In the genomic region with DNA sequence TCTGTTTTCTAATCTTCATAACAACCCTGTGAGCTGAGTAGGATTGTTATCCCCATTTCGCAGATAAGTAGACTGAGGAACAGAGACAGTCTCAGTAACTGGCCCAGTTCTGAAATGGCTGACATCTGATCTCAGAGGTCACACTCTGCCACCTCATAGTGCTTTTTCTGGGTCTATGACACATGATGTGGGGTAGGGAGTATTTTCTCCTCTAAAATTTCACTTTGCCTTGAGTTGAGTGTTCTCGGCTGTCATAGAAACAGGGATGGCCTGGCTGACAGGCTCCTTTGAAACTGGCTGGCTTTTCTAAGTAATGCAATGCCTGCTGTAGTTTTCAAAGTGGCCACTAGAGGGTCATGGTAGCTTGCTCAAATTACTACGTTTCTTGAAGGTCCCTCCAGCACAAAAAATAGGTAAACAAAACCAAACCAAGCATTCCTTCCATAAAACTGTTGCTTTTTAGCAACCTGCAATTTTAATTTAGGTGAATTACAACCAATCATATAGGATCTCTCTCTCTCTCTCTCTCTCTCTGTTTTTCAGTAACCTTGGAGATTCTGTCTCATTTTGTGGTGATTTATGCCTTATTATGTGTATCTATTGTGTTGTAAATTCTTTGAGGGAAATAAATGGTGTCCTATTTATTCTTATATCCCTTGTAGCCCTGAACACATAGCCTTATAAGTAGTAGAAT, we compare ENCODE assay signal across 8 cellular contexts.
DNase-seq lines count a peak whose midpoint lies in the region; ATAC-seq and TF ChIP-seq lines count a peak whose summit lies in the region.

No MANE protein-coding gene starts in this region.

- no peaks in the 10 kb centered on the region for H3K27me3 ChIP-seq in Loucy (ENCODE audit: insufficient read depth, low read length, poor library complexity, severe bottlenecking)
- no peaks in the 10 kb centered on the region for H3K27me3 ChIP-seq in left ventricle myocardium inferior (ENCODE audit: low read depth)
- H3K27me3 ChIP-seq in sigmoid colon, result no peaks in the 10 kb centered on the region

- ATAC-seq in GM21786 (IDR thresholded peaks at IDR 0.05; ENCODE audit: unreplicated experiment), result peak; percentile 90
- peak; percentile 73 for ATAC-seq in activated naive CD8-positive, alpha-beta T cell treated with anti-CD3 and anti-CD28 coated beads, Interleukin-2, amount 50 U/mL, for 24 hours

- no peaks in the 10 kb centered on the region for H3K27me3 Mint-ChIP-seq in activated naive CD8-positive, alpha-beta T cell treated with anti-CD3 and anti-CD28 coated beads, Interleukin-2, amount 50 U/mL, for 24 hours

- H3K9me2 ChIP-seq in Loucy (replicated peaks; ENCODE audit: low read depth, low read length), result no peaks in the 10 kb centered on the region

- no peaks in the 10 kb centered on the region for H3K9me3 ChIP-seq in Loucy (ENCODE audit: insufficient read depth, low read depth, low read length)
- no peaks in the 10 kb centered on the region for H3K9me3 ChIP-seq in left ventricle myocardium inferior (replicated peaks)
- no peaks in the 10 kb centered on the region for H3K9me3 ChIP-seq in sigmoid colon

- no peak overlapping the region for H3K4me2 ChIP-seq in Loucy (ENCODE audit: low read depth, low read length, poor library complexity, severe bottlenecking)

- TF ChIP-seq CTCF in Loucy (conservative IDR thresholded peaks at IDR 0.05; ENCODE audit: low read length) (peak; percentile 98), left ventricle myocardium inferior (IDR thresholded peaks at IDR 0.05; ENCODE audit: borderline replicate concordance) (peak; percentile 97), sigmoid colon (IDR thresholded peaks at IDR 0.05) (peak; percentile 30 to 97 (median 77))

- DNase-seq in GM03348 (ENCODE audit: low spot score) (peak; percentile 47), SKM-1 (lab: John Stamatoyannopoulos, UW; ENCODE audit: unreplicated experiment) (peak; percentile 12), left ventricle myocardium inferior (no peak), sigmoid colon (no peak), 8988T (no peak)
- peak; percentile 66 for DNase-seq in activated naive CD8-positive, alpha-beta T cell treated with anti-CD3 and anti-CD28 coated beads, Interleukin-2, amount 50 U/mL, for 24 hours

- no peaks in the 10 kb centered on the region for H3K79me2 ChIP-seq in Loucy (ENCODE audit: insufficient read depth, low read length)

- no peak overlapping the region for H3K9ac ChIP-seq in Loucy (ENCODE audit: low read depth, low read length, poor library complexity, severe bottlenecking)

- intact Hi-C loops in left ventricle myocardium inferior (cut with micrococcal nuclease) (no loop called here), sigmoid colon (cut with DNase I) (loop anchor here (5.0 kb wide), 1 partner anchor 241 kb away; no protein-coding TSS in a partner anchor)

- H3K27ac ChIP-seq in left ventricle myocardium inferior (replicated peaks) (peak overlapping the region; percentile 71), sigmoid colon (no peak overlapping the region)

- H2AFZ ChIP-seq in Loucy (ENCODE audit: low read length), result 0 out of 2 replicates have a peak overlapping the region, but pooled peaks have one; percentile 31

- no peaks in the 10 kb centered on the region for H3K4me1 Mint-ChIP-seq in activated naive CD8-positive, alpha-beta T cell treated with anti-CD3 and anti-CD28 coated beads, Interleukin-2, amount 50 U/mL, for 24 hours

- no peaks in the 10 kb centered on the region for H4K20me1 ChIP-seq in Loucy (ENCODE audit: insufficient read depth, low read length, poor library complexity, severe bottlenecking)

- H3K4me3 ChIP-seq in Loucy (ENCODE audit: low read length, poor library complexity, severe bottlenecking) (no peak overlapping the region), left ventricle myocardium inferior (no peak overlapping the region), sigmoid colon (no peak overlapping the region)

- H3K4me3 Mint-ChIP-seq in activated naive CD8-positive, alpha-beta T cell treated with anti-CD3 and anti-CD28 coated beads, Interleukin-2, amount 50 U/mL, for 24 hours, result no peak overlapping the region

- no peak for TF ChIP-seq POLR2A in sigmoid colon (IDR thresholded peaks at IDR 0.05)

- 29 to 38% methylated on average over 3 of the region's 3 CpGs for WGBS in sigmoid colon, 2 donors

- H3K4me1 ChIP-seq in Loucy (ENCODE audit: insufficient read depth, low read length, poor library complexity, severe bottlenecking) (peaks cover 26% of the 10 kb centered on the region), left ventricle myocardium inferior (peaks cover 62% of the 10 kb centered on the region), sigmoid colon (no peaks in the 10 kb centered on the region)

- no peaks in the 10 kb centered on the region for H3K36me3 Mint-ChIP-seq in activated naive CD8-positive, alpha-beta T cell treated with anti-CD3 and anti-CD28 coated beads, Interleukin-2, amount 50 U/mL, for 24 hours (ENCODE audit: low read depth)

- H3F3A ChIP-seq in Loucy (ENCODE audit: low read depth), result no peaks in the 10 kb centered on the region

- H3K9me3 Mint-ChIP-seq in activated naive CD8-positive, alpha-beta T cell treated with anti-CD3 and anti-CD28 coated beads, Interleukin-2, amount 50 U/mL, for 24 hours, result no peaks in the 10 kb centered on the region

- H3K36me3 ChIP-seq in Loucy (ENCODE audit: insufficient read depth, low read length), result no peaks in the 10 kb centered on the region
- no peaks in the 10 kb centered on the region for H3K36me3 ChIP-seq in left ventricle myocardium inferior
- H3K36me3 ChIP-seq in sigmoid colon, result no peaks in the 10 kb centered on the region

- TF ChIP-seq EP300 in sigmoid colon (IDR thresholded peaks at IDR 0.05), result no peak

- H3K27ac Mint-ChIP-seq in activated naive CD8-positive, alpha-beta T cell treated with anti-CD3 and anti-CD28 coated beads, Interleukin-2, amount 50 U/mL, for 24 hours, result no peak overlapping the region

Comparison
In these comparisons a context has a peak if more than half of its experiments do, and no peak if none do; other contexts are left out.
1. DNase-seq: peak in GM03348 (single experiment), SKM-1 (single experiment) and activated naive CD8-positive, alpha-beta T cell treated with anti-CD3 and anti-CD28 coated beads, Interleukin-2, amount 50 U/mL, for 24 hours (single experiment); none in left ventricle myocardium inferior (single experiment), sigmoid colon (single experiment) and 8988T (single experiment).
2. Peak in every context shown above with its lines, with median percentiles within 50 percentile points of each other: CTCF ChIP-seq.